ENCODE assay signal across 19 cellular contexts in genomic region chr18:50432915-50433314, GRCh38. TPM values are rescaled to one million over a fixed set of nuclear protein-coding genes. Genes with fewer than 3 reads are reported as not detected.
"Had no signal": no experiment of that assay in that cellular context is flagged by ENCODE, and none has a peak within 500 bp of the region (broad histone marks: within the 10 kb centered on the region; RNA-seq: fewer than 3 reads in every experiment).

No MANE protein-coding gene starts in this region.

- DNase-seq: effector memory CD4-positive, alpha-beta T cell; heart left ventricle; hippocampal formation; left cardiac atrium; left ventricle myocardium superior; naive thymus-derived CD8-positive, alpha-beta T cell; sigmoid colon; stimulated activated CD4-positive, alpha-beta T cell treated with anti-CD3 and anti-CD28 coated beads, Interleukin-12 subunit alpha, Interleukin-12 subunit beta, amount 100 ng/mL, for 4 hours; stimulated activated naive CD4-positive, alpha-beta T cell; stomach; substantia nigra; transverse colon had no signal

- H3K9me3 ChIP-seq: heart left ventricle, neutrophil, right atrium auricular region, sigmoid colon, stomach, thoracic aorta, transverse colon had no signal

- H3K27me3 ChIP-seq: heart left ventricle, neutrophil, right atrium auricular region, sigmoid colon, stomach, transverse colon had no signal

- H3K27ac ChIP-seq: epithelial cell of prostate, heart left ventricle, neutrophil, right atrium auricular region, sigmoid colon, skin epidermis, stomach, thoracic aorta, transverse colon had no signal

- H3K4me3 ChIP-seq: heart left ventricle, lung, right atrium auricular region, sigmoid colon, skin epidermis, stomach, thoracic aorta, transverse colon had no signal

- H3K36me3 ChIP-seq: heart left ventricle, neutrophil, right atrium auricular region, sigmoid colon, stomach, thoracic aorta, transverse colon had no signal

- H3K4me1 ChIP-seq: heart left ventricle, right atrium auricular region, sigmoid colon, transverse colon had no signal

RNA-seq across cellular contexts. Expression of gene SKA1, which starts 58.1 kb away (rescaled TPM):
- total RNA-seq: mesenteric fat pad, thoracic aorta had no signal
